28 cellular contexts compared by ENCODE assay signal in the genomic region with DNA sequence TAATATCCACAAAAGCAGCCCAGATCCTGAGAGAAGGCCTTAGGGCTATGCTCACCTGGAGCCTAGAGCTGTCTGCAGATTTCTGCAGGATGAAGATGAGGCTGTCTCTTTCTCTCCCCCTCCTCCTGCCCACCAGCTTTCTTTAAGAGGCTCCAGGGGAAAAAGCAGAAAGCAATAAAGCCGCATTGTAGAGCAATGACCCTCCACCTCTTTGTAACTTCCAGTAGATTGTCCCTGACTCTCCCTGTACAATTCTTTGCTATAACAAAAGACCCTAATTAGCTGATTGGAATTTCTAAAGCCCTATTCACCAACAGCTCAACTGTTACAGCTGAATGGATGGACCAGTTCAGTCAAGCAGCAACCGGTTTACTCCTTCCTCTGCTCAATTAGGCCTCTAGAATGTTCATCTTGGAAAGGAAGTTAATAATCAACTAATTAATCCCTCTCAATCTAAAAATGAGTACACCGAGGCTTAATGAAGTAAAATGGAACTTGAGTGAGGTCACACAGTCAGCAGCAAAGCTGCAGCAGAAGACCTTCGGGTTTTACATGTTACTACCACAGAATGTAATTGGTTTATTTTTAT.
A peak's percentile ranks its signal among the peaks of the same experiment; 100 is the strongest.
DNase-seq lines count a peak whose midpoint lies in the region; ATAC-seq, FAIRE-seq and TF ChIP-seq lines count a peak whose summit lies in the region.
"Had no signal": no experiment of that assay in that cellular context is flagged by ENCODE, and none has a peak within 500 bp of the region (broad histone marks: within the 10 kb centered on the region; RNA-seq: fewer than 3 reads in every experiment).

No MANE protein-coding gene starts in this region.

- H3K27me3 ChIP-seq in H9 (ENCODE audit: insufficient read depth, low read length): no peaks in the 10 kb centered on the region
- H3K27me3 ChIP-seq: BLaER1, gastroesophageal sphincter, ovary, tibial artery had no signal

- H2AK5ac ChIP-seq in H9 (ENCODE audit: insufficient read length, low read length): no peak overlapping the region

- no peaks in the 10 kb centered on the region for H3K27me3 Mint-ChIP-seq in H9 (ENCODE audit: low read depth)
- H3K27me3 Mint-ChIP-seq in glutamatergic neuron (ENCODE audit: unreplicated experiment): no peaks in the 10 kb centered on the region
- H3K27me3 Mint-ChIP-seq in nephron (ENCODE audit: low read depth): no peaks in the 10 kb centered on the region

- no peaks in the 10 kb centered on the region for H3K79me1 ChIP-seq in H9 (ENCODE audit: insufficient read depth, low read depth, low read length, poor library complexity, severe bottlenecking)

- no peak overlapping the region for H3K14ac ChIP-seq in H9 (ENCODE audit: insufficient read depth, low read length)

- H3K18ac ChIP-seq in H9 (ENCODE audit: insufficient read length, low read depth, low read length): no peak overlapping the region

- H3K9me3 ChIP-seq in H9 (ENCODE audit: control insufficient read depth, low read depth, low read length): no peaks in the 10 kb centered on the region
- H3K9me3 ChIP-seq: BLaER1, gastroesophageal sphincter, left ventricle myocardium inferior, ovary, tibial artery had no signal

- FAIRE-seq in H54 (lab: Jason Lieb, UNC): no peak

- no peak overlapping the region for H2BK12ac ChIP-seq in H9 (ENCODE audit: insufficient read length, low read depth, low read length)

- no peak overlapping the region for H3T11ph ChIP-seq in H9 (ENCODE audit: low read length)

- H4K8ac ChIP-seq in H9 (replicated peaks; ENCODE audit: insufficient read length, low read depth, low read length): no peak overlapping the region

- no peak overlapping the region for H2BK15ac ChIP-seq in H9 (ENCODE audit: low read depth, low read length)

- no peak overlapping the region for H4K91ac ChIP-seq in H9 (ENCODE audit: insufficient read length, low read depth, low read length)

- no peaks in the 10 kb centered on the region for H3K23me2 ChIP-seq in H9 (ENCODE audit: insufficient read length, low read depth, low read length, poor library complexity, severe bottlenecking)

- no peak overlapping the region for H2BK5ac ChIP-seq in H9 (ENCODE audit: insufficient read length, low read length)

- peaks cover 5% of the 10 kb centered on the region; the same call in 1 of the 2 replicates for H3K4me1 ChIP-seq in H9 (ENCODE audit: insufficient read depth, low read length)
- H3K4me1 ChIP-seq: BLaER1, gastroesophageal sphincter, left ventricle myocardium inferior, tibial artery had no signal

- no peak overlapping the region for H2BK120ac ChIP-seq in H9 (ENCODE audit: low read depth, low read length, poor library complexity, severe bottlenecking)

- no peaks in the 10 kb centered on the region for H3K79me2 ChIP-seq in H9 (ENCODE audit: insufficient read depth, low read length)

- H4K5ac ChIP-seq in H9 (ENCODE audit: insufficient read length, low read depth, low read length): no peak overlapping the region

- no peak overlapping the region for H2BK20ac ChIP-seq in H9 (ENCODE audit: low read depth, low read length, poor library complexity, severe bottlenecking)

- no peak overlapping the region for H3K56ac ChIP-seq in H9 (ENCODE audit: insufficient read length, low read depth, low read length)

- no peaks in the 10 kb centered on the region for H4K20me1 ChIP-seq in H9 (ENCODE audit: control insufficient read depth, insufficient read depth, insufficient read length)
- H4K20me1 ChIP-seq: BLaER1 had no signal

- no peak overlapping the region for H3K4ac ChIP-seq in H9 (ENCODE audit: low read depth, low read length)

- H3K9ac ChIP-seq in H9 (ENCODE audit: extremely low read depth, insufficient read length, low read length): no peak overlapping the region
- H3K9ac ChIP-seq: BLaER1 had no signal

- H3K27ac ChIP-seq in H9 (ENCODE audit: insufficient read length, low read depth, low read length): no peak overlapping the region
- H3K27ac ChIP-seq: BLaER1, gastroesophageal sphincter, left ventricle myocardium inferior, ovary, SK-N-MC, tibial artery had no signal

- no peak for TF ChIP-seq CTCF in H9 (conservative IDR thresholded peaks at IDR 0.05)
- no peak for TF ChIP-seq CTCF in glutamatergic neuron (IDR thresholded peaks at IDR 0.05; ENCODE audit: partially characterized antibody, unreplicated experiment)
- no peak for TF ChIP-seq CTCF in nephron (IDR thresholded peaks at IDR 0.05; ENCODE audit: unreplicated experiment in 3 of 3)

- TF ChIP-seq POLR2A in H54 (IDR thresholded peaks at IDR 0.05; ENCODE audit: low read depth, low read length): no peak

- no CpG with 5 or more reads among the region's 4 CpGs for WGBS in H9 (ENCODE audit: extremely low coverage, insufficient read length, low lambda C conversion rate)

- H3K4me1 Mint-ChIP-seq in H9 (peaks cover 27 to 31% of the 10 kb centered on the region in 2 experiments), glutamatergic neuron (ENCODE audit: low read depth, unreplicated experiment) (peaks cover 5% of the 10 kb centered on the region), nephron (peaks cover 25% of the 10 kb centered on the region)
- H3K4me1 Mint-ChIP-seq: activated CD4-positive, alpha-beta T cell treated with anti-CD3 and anti-CD28 coated beads, Interleukin-2, amount 10 ng/mL, durations not matched to agents 7 days and 5 days; activated CD8-positive, alpha-beta memory T cell treated with anti-CD3 and anti-CD28 coated beads, Interleukin-2, amount 10 ng/mL, durations not matched to agents 7 days and 5 days; naive thymus-derived CD8-positive, alpha-beta T cell; stimulated activated naive CD8-positive, alpha-beta T cell treated with anti-CD3 and anti-CD28 coated beads, Interleukin-15, amount 100 ng/mL, for 72 hours had no signal

- H3K23ac ChIP-seq in H9 (ENCODE audit: insufficient read length, low read depth, low read length): no peak overlapping the region

- no peak for ATAC-seq in HG03521 (IDR thresholded peaks at IDR 0.05; ENCODE audit: unreplicated experiment)
- ATAC-seq: activated CD8-positive, alpha-beta memory T cell treated with anti-CD3 and anti-CD28 coated beads, Interleukin-2, amount 10 ng/mL, durations not matched to agents 7 days and 5 days; gastroesophageal sphincter; naive thymus-derived CD8-positive, alpha-beta T cell; stimulated activated naive CD8-positive, alpha-beta T cell treated with anti-CD3 and anti-CD28 coated beads, Interleukin-15, amount 100 ng/mL, for 72 hours had no signal

- no peak overlapping the region for H2AFZ ChIP-seq in H9 (ENCODE audit: low read length)

- DNase-seq in H9: no peak
- peak; percentile 17 for DNase-seq in NCI-H748 treated with DMSO at 0.1 percent for 48 hours (lab: John Stamatoyannopoulos, UW)
- DNase-seq in glutamatergic neuron: no peak
- no peak for DNase-seq in cerebellum (ENCODE audit: low spot score)
- DNase-seq in H54 (ENCODE audit: insufficient read length, low spot score): no peak
- DNase-seq in ureter (ENCODE audit: low spot score): no peak
- DNase-seq: ACHN; activated CD4-positive, alpha-beta T cell treated with anti-CD3 and anti-CD28 coated beads, Interleukin-2, amount 10 ng/mL, durations not matched to agents 7 days and 5 days; activated CD8-positive, alpha-beta memory T cell treated with anti-CD3 and anti-CD28 coated beads, Interleukin-2, amount 10 ng/mL, durations not matched to agents 7 days and 5 days; activated naive CD4-positive, alpha-beta T cell treated with anti-CD3 and anti-CD28 coated beads for 36 hours; amniotic stem cell; cortex of kidney; DND-41; left ventricle myocardium inferior; naive thymus-derived CD8-positive, alpha-beta T cell; NCI-H1417; NCI-H524; ovary; RPMI8226; stimulated activated CD4-positive, alpha-beta T cell treated with anti-CD3 and anti-CD28 coated beads, Interleukin-15, amount 100 ng/mL, for 24 hours; stimulated activated naive CD8-positive, alpha-beta T cell treated with anti-CD3 and anti-CD28 coated beads, Interleukin-15, amount 100 ng/mL, for 72 hours; tibial artery had no signal

- no peak overlapping the region for H3K4me2 ChIP-seq in H9 (ENCODE audit: insufficient read depth, insufficient read length, low read length)
- H3K4me2 ChIP-seq: BLaER1 had no signal

- peak overlapping the region; percentile 15 to 97 (median 44); a peak in 4 of 7 replicates for H3K27ac Mint-ChIP-seq in H9
- peak overlapping the region; percentile 60 for H3K27ac Mint-ChIP-seq in glutamatergic neuron (ENCODE audit: unreplicated experiment)
- H3K27ac Mint-ChIP-seq in nephron: peak overlapping the region; percentile 21 to 80 (median 64)
- H3K27ac Mint-ChIP-seq: activated CD4-positive, alpha-beta T cell treated with anti-CD3 and anti-CD28 coated beads, Interleukin-2, amount 10 ng/mL, durations not matched to agents 7 days and 5 days; activated CD8-positive, alpha-beta memory T cell treated with anti-CD3 and anti-CD28 coated beads, Interleukin-2, amount 10 ng/mL, durations not matched to agents 7 days and 5 days; activated naive CD4-positive, alpha-beta T cell treated with anti-CD3 and anti-CD28 coated beads for 36 hours; mesothelial cell of epicardium; naive thymus-derived CD8-positive, alpha-beta T cell; stimulated activated naive CD8-positive, alpha-beta T cell treated with anti-CD3 and anti-CD28 coated beads, Interleukin-15, amount 100 ng/mL, for 72 hours had no signal

- H3K9me3 Mint-ChIP-seq in H9: peaks cover 0 to 2% of the 10 kb centered on the region in 2 experiments; a peak in 2 of 5 replicates
- peaks cover 3% of the 10 kb centered on the region for H3K9me3 Mint-ChIP-seq in glutamatergic neuron (ENCODE audit: unreplicated experiment)
- peaks cover 14% of the 10 kb centered on the region for H3K9me3 Mint-ChIP-seq in nephron

- H3K4me3 Mint-ChIP-seq in H9 (no peak overlapping the region), glutamatergic neuron (ENCODE audit: unreplicated experiment) (no peak overlapping the region), nephron (no peak overlapping the region)
- H3K4me3 Mint-ChIP-seq: activated CD4-positive, alpha-beta T cell treated with anti-CD3 and anti-CD28 coated beads, Interleukin-2, amount 10 ng/mL, durations not matched to agents 7 days and 5 days; activated CD8-positive, alpha-beta memory T cell treated with anti-CD3 and anti-CD28 coated beads, Interleukin-2, amount 10 ng/mL, durations not matched to agents 7 days and 5 days; activated naive CD4-positive, alpha-beta T cell treated with anti-CD3 and anti-CD28 coated beads for 36 hours; mesothelial cell of epicardium; naive thymus-derived CD8-positive, alpha-beta T cell; stimulated activated naive CD8-positive, alpha-beta T cell treated with anti-CD3 and anti-CD28 coated beads, Interleukin-15, amount 100 ng/mL, for 72 hours had no signal

- H3K36me3 Mint-ChIP-seq in H9 (ENCODE audit: insufficient read depth in 1 of 3, low read depth in 3 of 3) (peaks cover 0 to 21% (median 0%) of the 10 kb centered on the region in 3 experiments; a peak in 3 of 7 replicates), glutamatergic neuron (ENCODE audit: unreplicated experiment) (peaks cover 5% of the 10 kb centered on the region), nephron (ENCODE audit: low read depth) (peaks cover 15% of the 10 kb centered on the region)
